In the genomic region with DNA sequence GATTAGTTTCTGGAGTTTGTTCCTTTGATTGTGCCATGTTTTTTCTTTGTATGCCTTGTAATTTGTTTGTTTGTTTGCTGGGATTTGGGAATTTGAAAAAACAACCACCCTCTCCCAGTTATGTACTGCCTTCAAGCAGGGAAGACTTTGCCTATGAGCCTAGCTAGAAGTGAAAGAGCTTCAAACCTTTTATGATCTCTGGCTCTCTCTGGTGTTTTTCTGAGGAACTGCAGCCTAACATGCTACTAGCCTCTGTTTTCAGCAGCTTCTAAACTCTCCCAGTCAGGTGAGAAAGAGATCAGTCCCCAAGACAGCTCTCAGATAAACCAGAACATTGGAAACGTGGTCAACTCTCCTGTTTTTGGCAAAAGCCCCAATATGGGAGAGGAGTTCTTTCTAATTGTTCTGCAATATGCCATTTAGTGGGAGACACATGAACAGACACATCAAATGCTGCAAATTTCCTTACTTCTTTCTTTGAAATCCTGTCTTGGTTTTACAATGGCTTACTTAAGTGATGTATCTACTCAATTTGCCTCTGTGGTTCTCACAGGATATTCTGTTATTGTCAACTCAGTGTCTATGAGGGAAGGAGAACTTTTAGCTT, we compare ENCODE assay signal across 8 cellular contexts. TPM values are rescaled to one million over a fixed set of nuclear protein-coding genes. Genes with fewer than 3 reads are reported as not detected.
DNase-seq lines count a peak whose midpoint lies in the region; ATAC-seq and TF ChIP-seq lines count a peak whose summit lies in the region.

No MANE protein-coding gene starts in this region.

- DNase-seq in Daoy (ENCODE audit: low read depth) (peak; percentile 44), HPDE6-E6E7 (ENCODE audit: extremely low spot score) (peak; percentile 43), NCI-H82 treated with DMSO at 0.1 percent for 48 hours (lab: John Stamatoyannopoulos, UW; ENCODE audit: unreplicated experiment) (peak; percentile 78), fibroblast of pulmonary artery (ENCODE audit: low read depth) (peak; percentile 77), omental fat pad (ENCODE audit: low spot score) (no peak), cortex of kidney (lab: John Stamatoyannopoulos, UW) (no peak)
- peak; percentile 30 to 31 for DNase-seq in activated CD8-positive, alpha-beta memory T cell treated with anti-CD3 and anti-CD28 coated beads for 4 hours (ENCODE audit: low read depth in 2 of 2)

- H3K4me3 ChIP-seq in fibroblast of pulmonary artery (replicated peaks; ENCODE audit: low read depth, low read length) = no peak overlapping the region

- TF ChIP-seq CTCF in fibroblast of pulmonary artery (IDR thresholded peaks at IDR 0.05; ENCODE audit: low read length, missing control alignments) (peak; percentile 100), omental fat pad (IDR thresholded peaks at IDR 0.05) (peak in 2 of 3 donors; percentile 41 to 75)

- ATAC-seq in GM21423 (IDR thresholded peaks at IDR 0.05; ENCODE audit: unreplicated experiment) (peak; percentile 87), omental fat pad (ENCODE audit: low FRiP score) (peak; percentile 70)

RNA-seq across cellular contexts. Expression of gene SERINC1, which starts 58.9 kb away (rescaled TPM):
- total RNA-seq in Daoy (2014; rRNA removed; shearing (Covaris generic)) = 81.3 and 86.5 TPM in 2 replicates
- 100 to 1,000 TPM; 233 to 277 (median 250) TPM for total RNA-seq in omental fat pad

Comparison
In these comparisons a context has a peak if more than half of its experiments do, and no peak if none do; other contexts are left out.
1. DNase-seq: peak in Daoy (single experiment), HPDE6-E6E7 (single experiment), NCI-H82 treated with DMSO at 0.1 percent for 48 hours (single experiment), activated CD8-positive, alpha-beta memory T cell treated with anti-CD3 and anti-CD28 coated beads for 4 hours (2 of 2) and fibroblast of pulmonary artery (single experiment); none in omental fat pad (single experiment) and cortex of kidney (single experiment).